ENCODE assay signal across 22 cellular contexts in genomic region chr16:81143921-81144471, GRCh38. TPM values are rescaled to one million over a fixed set of nuclear protein-coding genes. Genes with fewer than 3 reads are reported as not detected.
DNase-seq lines count a peak whose midpoint lies in the region.
"Had no signal": no experiment of that assay in that cellular context is flagged by ENCODE, and none has a peak within 500 bp of the region (broad histone marks: within the 10 kb centered on the region; RNA-seq: fewer than 3 reads in every experiment).

No MANE protein-coding gene starts in this region.

- no peak overlapping the region for H2BK120ac ChIP-seq in trophoblast cell (ENCODE audit: insufficient read depth, low read length, poor library complexity)

- no peak overlapping the region for H2AK5ac ChIP-seq in trophoblast cell (ENCODE audit: low read length)

- peaks cover 2% of the 10 kb centered on the region for H3K79me2 ChIP-seq in trophoblast cell (ENCODE audit: control insufficient read depth, insufficient read depth, low read length, poor library complexity)

- no peak overlapping the region for H3K4me2 ChIP-seq in trophoblast cell (ENCODE audit: low read length)

- H3K27me3 ChIP-seq in trophoblast cell (ENCODE audit: insufficient read depth, low read length), result no peaks in the 10 kb centered on the region
- H3K27me3 ChIP-seq: heart left ventricle, testis had no signal

- H3K9me3 ChIP-seq in trophoblast cell (ENCODE audit: insufficient read depth, low read depth, low read length), result no peaks in the 10 kb centered on the region
- H3K9me3 ChIP-seq: heart left ventricle, testis had no signal

- no peak overlapping the region for H3K18ac ChIP-seq in trophoblast cell (ENCODE audit: low read length)

- H4K91ac ChIP-seq in trophoblast cell (ENCODE audit: low read depth, low read length), result no peak overlapping the region

- no CpG with 5 or more reads among the region's 4 CpGs for WGBS in trophoblast cell (ENCODE audit: extremely low coverage, insufficient coverage, insufficient read length)

- no peak overlapping the region for H3K9ac ChIP-seq in trophoblast cell (ENCODE audit: low read length)

- H3K36me3 ChIP-seq in trophoblast cell (ENCODE audit: control insufficient read depth in 1 of 2, insufficient read depth in 2 of 2, low read length in 2 of 2), result no peaks in the 10 kb centered on the region

- H2BK5ac ChIP-seq in trophoblast cell (ENCODE audit: low read depth, low read length, poor library complexity), result no peak overlapping the region

- H4K12ac ChIP-seq in trophoblast cell (ENCODE audit: low read depth, low read length), result no peak overlapping the region

- peaks cover 21 to 27% of the 10 kb centered on the region in 2 experiments for H3K4me1 ChIP-seq in trophoblast cell (ENCODE audit: control insufficient read depth in 1 of 2, insufficient read depth in 2 of 2, low read length in 2 of 2)
- H3K4me1 ChIP-seq: heart left ventricle had no signal

- H2AFZ ChIP-seq in trophoblast cell (ENCODE audit: insufficient read depth, low read length, poor library complexity), result no peak overlapping the region

- H3K4ac ChIP-seq in trophoblast cell (ENCODE audit: low read depth, low read length), result no peak overlapping the region

- no peak overlapping the region for H3K4me3 ChIP-seq in trophoblast cell (ENCODE audit: low read depth, low read length)
- H3K4me3 ChIP-seq: heart left ventricle, lung, testis had no signal

- peak overlapping the region; percentile 90 for H3K27ac ChIP-seq in epithelial cell of prostate
- peak overlapping the region; percentile 83 for H3K27ac ChIP-seq in trophoblast cell (ENCODE audit: low read depth, low read length)
- H3K27ac ChIP-seq: heart left ventricle, testis had no signal

- peaks cover 29% of the 10 kb centered on the region for H3K79me1 ChIP-seq in trophoblast cell (ENCODE audit: low read length)

- DNase-seq in ELR (ENCODE audit: low read depth), result peak; percentile 36
- DNase-seq in NCI-H226, result peak; percentile 94
- peak; percentile 94 for DNase-seq in epithelial cell of prostate (ENCODE audit: low read depth, low spot score)
- peak; percentile 94 to 97 for DNase-seq in trophoblast cell
- DNase-seq in hippocampal formation (lab: John Stamatoyannopoulos, UW), result no peak
- no peak for DNase-seq in activated CD4-positive, alpha-beta T cell treated with anti-CD3 and anti-CD28 coated beads, Interleukin-2, amount 50 U/mL, for 48 hours
- DNase-seq in activated naive CD4-positive, alpha-beta T cell treated with Interleukin-2 at 50 U/mL for 16 hours, result no peak
- no peak for DNase-seq in activated effector memory CD4-positive, alpha-beta T cell treated with anti-CD3 and anti-CD28 coated beads, Interleukin-2, amount 50 U/mL, for 16 hours
- DNase-seq: activated CD4-positive, CD25-positive, alpha-beta regulatory T cell; activated CD8-positive, alpha-beta T cell treated with anti-CD3 and anti-CD28 coated beads for 36 hours; activated naive CD4-positive, alpha-beta T cell; anterior cingulate cortex; caudate nucleus; CD4-positive, alpha-beta memory T cell; heart left ventricle; NCI-H1417 treated with DMSO at 0.1 percent for 48 hours; NK-92 treated with Interleukin-12 subunit alpha and Interleukin-12 subunit beta, amount 100 ng/mL, for 24 hours; stimulated activated CD4-positive, alpha-beta T cell treated with anti-CD3 and anti-CD28 coated beads, Interleukin-2, amount 100 ng/mL, for 24 hours; stimulated activated naive B cell treated with anti-CD40 and anti-IgM and Interleukin-4, amounts not matched to agents 10 μg/mL and 1 μg/mL and 100 μg/mL, for 72 hours; T1000; testis had no signal

- no peak overlapping the region for H2BK12ac ChIP-seq in trophoblast cell (ENCODE audit: low read length)

- no peak overlapping the region for H3K23ac ChIP-seq in trophoblast cell (ENCODE audit: low read length)

- no peak overlapping the region for H4K8ac ChIP-seq in trophoblast cell (ENCODE audit: low read depth, low read length)

- H3K14ac ChIP-seq in trophoblast cell (ENCODE audit: low read length), result no peak overlapping the region

RNA-seq across cellular contexts. Expression of gene GCSH, which starts 47.8 kb away (rescaled TPM):
- 93.4 and 99.0 TPM in 2 replicates for polyA plus RNA-seq in trophoblast cell (2013)

Comparison
In these comparisons a context has a peak if more than half of its experiments do, and no peak if none do; other contexts are left out.
1. DNase-seq: peak in ELR (single experiment), NCI-H226 (single experiment), epithelial cell of prostate (single experiment) and trophoblast cell (2 of 2); none in hippocampal formation (0 of 2), activated CD4-positive, alpha-beta T cell treated with anti-CD3 and anti-CD28 coated beads, Interleukin-2, amount 50 U/mL, for 48 hours (0 of 2), activated naive CD4-positive, alpha-beta T cell treated with Interleukin-2 at 50 U/mL for 16 hours (single experiment) and activated effector memory CD4-positive, alpha-beta T cell treated with anti-CD3 and anti-CD28 coated beads, Interleukin-2, amount 50 U/mL, for 16 hours (single experiment).